Comparison of ENCODE assay signal across 11 cellular contexts in genomic region chr11:61004037-61004641, GRCh38. TPM values are rescaled to one million over a fixed set of nuclear protein-coding genes. Genes with fewer than 3 reads are reported as not detected.
DNase-seq lines count a peak whose midpoint lies in the region; ATAC-seq and TF ChIP-seq lines count a peak whose summit lies in the region.
"Had no signal": no experiment of that assay in that cellular context is flagged by ENCODE, and none has a peak within 500 bp of the region (broad histone marks: within the 10 kb centered on the region; RNA-seq: fewer than 3 reads in every experiment).

No MANE protein-coding gene starts in this region.

- H3K4me2 ChIP-seq in IMR-90 (ENCODE audit: low read depth, low read length) (no peak overlapping the region; the same call in 1 of the 2 replicates), neuronal stem cell (ENCODE audit: insufficient read depth, low read length, poor library complexity, severe bottlenecking) (no peak overlapping the region)

- no peaks in the 10 kb centered on the region for H4K20me1 ChIP-seq in IMR-90 (ENCODE audit: insufficient read depth, low read length)

- no peak overlapping the region for H3K56ac ChIP-seq in IMR-90 (ENCODE audit: extremely low read depth, insufficient read depth, low read length)

- H3K9me3 Mint-ChIP-seq in activated naive CD4-positive, alpha-beta T cell treated with anti-CD3 and anti-CD28 coated beads, Interleukin-2, amount 50 U/mL, for 72 hours = no peaks in the 10 kb centered on the region
- H3K9me3 Mint-ChIP-seq: nephron progenitor cell had no signal

- H3K4ac ChIP-seq in IMR-90 (ENCODE audit: low read depth, low read length) (no peak overlapping the region), neuronal stem cell (ENCODE audit: low read length) (no peak overlapping the region)

- no peak overlapping the region for H3K23ac ChIP-seq in IMR-90 (ENCODE audit: low read depth, low read length)
- no peak overlapping the region for H3K23ac ChIP-seq in neuronal stem cell (ENCODE audit: low read depth, low read length, poor library complexity)

- H2BK20ac ChIP-seq in IMR-90 (ENCODE audit: low read depth, low read length) = no peak overlapping the region

- no peaks in the 10 kb centered on the region for H3K9me1 ChIP-seq in IMR-90 (ENCODE audit: insufficient read depth, low read length)

- no peak for TF ChIP-seq POLR2A in IMR-90 (IDR thresholded peaks at IDR 0.05; ENCODE audit: low read depth, low read length)
- no peak for TF ChIP-seq POLR2A in esophagus squamous epithelium (IDR thresholded peaks at IDR 0.05)
- TF ChIP-seq POLR2A in gastrocnemius medialis (IDR thresholded peaks at IDR 0.05) = no peak
- TF ChIP-seq POLR2A in uterus (IDR thresholded peaks at IDR 0.05) = no peak

- H2AK5ac ChIP-seq in IMR-90 (ENCODE audit: low read depth, low read length) (no peak overlapping the region), neuronal stem cell (ENCODE audit: low read depth, low read length) (peak overlapping the region; percentile 63)

- no TSS peak for BruUV-seq in IMR-90 (replicated peaks; lab: Mats Ljungman, UMichigan)

- no peak overlapping the region for H2AK9ac ChIP-seq in IMR-90 (replicated peaks; ENCODE audit: low read depth, low read length, poor library complexity)

- peak; percentile 13 for DNase-seq in IMR-90
- DNase-seq in NCI-H2227 (lab: John Stamatoyannopoulos, UW; ENCODE audit: unreplicated experiment) = peak; percentile 51
- DNase-seq in activated naive CD4-positive, alpha-beta T cell treated with anti-CD3 and anti-CD28 coated beads, Interleukin-2, amount 50 U/mL, for 72 hours (ENCODE audit: low spot score in 2 of 2) = no peak
- no peak for DNase-seq in neuronal stem cell (ENCODE audit: low spot score)
- no peak for DNase-seq in esophagus squamous epithelium (lab: John Stamatoyannopoulos, UW)
- no peak for DNase-seq in gastrocnemius medialis
- DNase-seq in SKM-1 (lab: John Stamatoyannopoulos, UW; ENCODE audit: unreplicated experiment) = no peak
- no peak for DNase-seq in uterus
- DNase-seq: nephron progenitor cell had no signal

- H3K27ac Mint-ChIP-seq in activated naive CD4-positive, alpha-beta T cell treated with anti-CD3 and anti-CD28 coated beads, Interleukin-2, amount 50 U/mL, for 72 hours = peak overlapping the region; percentile 82 to 96
- H3K27ac Mint-ChIP-seq: nephron progenitor cell had no signal

- in situ Hi-C loops in IMR-90 (cut with MboI; ENCODE audit: low sequenced_read_pairs) (no loop called here), gastrocnemius medialis (cut with MboI; ENCODE audit: low sequenced_read_pairs in 4 of 4) (no loop called here)

- H4K5ac ChIP-seq in IMR-90 (ENCODE audit: low read depth, low read length) = no peak overlapping the region

- no peak for TF ChIP-seq RAD21 in IMR-90 (IDR thresholded peaks at IDR 0.05; ENCODE audit: low read length)

- H4K91ac ChIP-seq in IMR-90 (ENCODE audit: insufficient read depth, low read depth, low read length) = no peak overlapping the region
- no peak overlapping the region for H4K91ac ChIP-seq in neuronal stem cell (ENCODE audit: low read depth, low read length, poor library complexity)

- H3K14ac ChIP-seq in IMR-90 (replicated peaks; ENCODE audit: low read depth, low read length) (no peak overlapping the region), neuronal stem cell (ENCODE audit: low read length) (no peak overlapping the region)

- H3K27me3 ChIP-seq in IMR-90 (ENCODE audit: control insufficient read depth, insufficient read depth, low read length) (peaks cover 64% of the 10 kb centered on the region), neuronal stem cell (ENCODE audit: control insufficient read depth in 3 of 3, insufficient read depth in 3 of 3, low read depth in 1 of 3, low read length in 3 of 3) (peaks cover 0 to 58% (median 31%) of the 10 kb centered on the region in 3 experiments), esophagus squamous epithelium (peaks cover 0 to 37% (median 0%) of the 10 kb centered on the region in 4 donors), gastrocnemius medialis (peaks cover 21 to 32% (median 27%) of the 10 kb centered on the region in 3 donors), uterus (peaks cover 0 to 6% of the 10 kb centered on the region in 2 donors)

- H3K79me1 ChIP-seq in IMR-90 (ENCODE audit: low read depth in 1 of 2, low read length in 2 of 2) (no peaks in the 10 kb centered on the region), neuronal stem cell (ENCODE audit: low read depth, low read length) (no peaks in the 10 kb centered on the region)

- H3K4me1 ChIP-seq in IMR-90 (ENCODE audit: control insufficient read depth, insufficient read depth, low read length) (no peaks in the 10 kb centered on the region), neuronal stem cell (ENCODE audit: control insufficient read depth in 2 of 2, insufficient read depth in 1 of 2, low read depth in 1 of 2, low read length in 2 of 2) (peaks cover 8 to 10% of the 10 kb centered on the region in 2 donors), esophagus squamous epithelium (peaks cover 11 to 33% (median 15%) of the 10 kb centered on the region in 3 donors), gastrocnemius medialis (peaks cover 0 to 6% of the 10 kb centered on the region in 2 donors), uterus (peaks cover 0 to 12% of the 10 kb centered on the region in 2 donors)

- POLR2A ChIA-PET in IMR-90 (lab: Charles Lee; ENCODE audit: unreplicated experiment) = no interaction called here

- H3K9me3 ChIP-seq in IMR-90 (ENCODE audit: control insufficient read depth, insufficient read depth, low read length) (no peaks in the 10 kb centered on the region; the same call in 1 of the 2 replicates), neuronal stem cell (replicated peaks in 1 of 2; ENCODE audit: control insufficient read depth in 2 of 2, insufficient read depth in 1 of 2, low read depth in 1 of 2, low read length in 2 of 2) (no peaks in the 10 kb centered on the region), esophagus squamous epithelium (no peaks in the 10 kb centered on the region), gastrocnemius medialis (no peaks in the 10 kb centered on the region), uterus (no peaks in the 10 kb centered on the region)
- H3K9me3 ChIP-seq: heart left ventricle had no signal

- no peak overlapping the region for H2AFZ ChIP-seq in IMR-90 (replicated peaks; ENCODE audit: low read length, poor library complexity)
- H2AFZ ChIP-seq in neuronal stem cell (ENCODE audit: low read length) = no peak overlapping the region

- H3K4me3 ChIP-seq in IMR-90 (ENCODE audit: insufficient read depth, low read depth, low read length) (no peak overlapping the region), neuronal stem cell (ENCODE audit: low read length in 2 of 2) (no peak overlapping the region), esophagus squamous epithelium (no peak overlapping the region), gastrocnemius medialis (no peak overlapping the region), uterus (no peak overlapping the region)
- H3K4me3 ChIP-seq: heart left ventricle had no signal

- H2BK15ac ChIP-seq in IMR-90 (ENCODE audit: low read depth, low read length) = no peak overlapping the region
- H2BK15ac ChIP-seq in neuronal stem cell (ENCODE audit: low read length) = no peak overlapping the region

- H2BK120ac ChIP-seq in IMR-90 (ENCODE audit: low read depth, low read length) = no peak overlapping the region
- no peak overlapping the region for H2BK120ac ChIP-seq in neuronal stem cell (ENCODE audit: low read depth, low read length)

- WGBS in IMR-90 (ENCODE audit: extremely low coverage in 2 of 2, insufficient read length in 1 of 2), 2 experiments = 6% methylated on average over 6 of the region's 11 CpGs; no CpG with 5 or more reads in 1 of the 2 experiments
- WGBS in neuronal stem cell (ENCODE audit: extremely low coverage in 2 of 2, insufficient read length in 2 of 2, insufficient replicate concordance in 1 of 2), 2 donors = no CpG with 5 or more reads among the region's 11 CpGs
- WGBS in esophagus squamous epithelium, 2 donors = 35 to 42% methylated on average over 5 to 6 of the region's 11 CpGs

- H3K36me3 Mint-ChIP-seq in activated naive CD4-positive, alpha-beta T cell treated with anti-CD3 and anti-CD28 coated beads, Interleukin-2, amount 50 U/mL, for 72 hours = peaks cover 12 to 53% of the 10 kb centered on the region in 2 donors

- no peak overlapping the region for H4K8ac ChIP-seq in IMR-90 (ENCODE audit: low read depth in 2 of 2, low read length in 2 of 2)
- no peak overlapping the region for H4K8ac ChIP-seq in neuronal stem cell (ENCODE audit: low read depth, low read length)

- dilution Hi-C loops in IMR-90 (cut with HindIII; ENCODE audit: low sequenced_read_pairs, unreplicated experiment) = no loop called here

- TF ChIP-seq CTCF in IMR-90 (conservative IDR thresholded peaks at IDR 0.05; ENCODE audit: low read depth, low read length) (no peak), esophagus squamous epithelium (IDR thresholded peaks at IDR 0.05) (no peak), gastrocnemius medialis (IDR thresholded peaks at IDR 0.05 in 4 of 5, conservative IDR thresholded peaks at IDR 0.05 in 1 of 5) (no peak), uterus (IDR thresholded peaks at IDR 0.05) (no peak)

- no peak overlapping the region for H3K18ac ChIP-seq in IMR-90 (ENCODE audit: low read depth, low read length)
- no peak overlapping the region for H3K18ac ChIP-seq in neuronal stem cell (ENCODE audit: low read length)

- H2BK12ac ChIP-seq in neuronal stem cell (ENCODE audit: low read length) = no peak overlapping the region

- H3K36me3 ChIP-seq in IMR-90 (ENCODE audit: control insufficient read depth, insufficient read depth, low read length) (no peaks in the 10 kb centered on the region), neuronal stem cell (replicated peaks in 1 of 2; ENCODE audit: control insufficient read depth in 2 of 2, insufficient read depth in 2 of 2, low read length in 2 of 2) (no peaks in the 10 kb centered on the region), esophagus squamous epithelium (no peaks in the 10 kb centered on the region), gastrocnemius medialis (no peaks in the 10 kb centered on the region), uterus (no peaks in the 10 kb centered on the region)
- H3K36me3 ChIP-seq: heart left ventricle had no signal

- ATAC-seq in IMR-90 (ENCODE audit: low read depth) (no peak), gastrocnemius medialis (no peak)
- peak; percentile 53 to 69 for ATAC-seq in activated naive CD4-positive, alpha-beta T cell treated with anti-CD3 and anti-CD28 coated beads, Interleukin-2, amount 50 U/mL, for 72 hours
- ATAC-seq: Panc1 had no signal

- no peak overlapping the region for H3K27ac ChIP-seq in IMR-90 (ENCODE audit: insufficient read depth, low read length)
- H3K27ac ChIP-seq in neuronal stem cell (replicated peaks; ENCODE audit: low read length) = no peak overlapping the region
- no peak overlapping the region for H3K27ac ChIP-seq in esophagus squamous epithelium
- no peak overlapping the region for H3K27ac ChIP-seq in gastrocnemius medialis
- H3K27ac ChIP-seq in uterus = no peak overlapping the region
- H3K27ac ChIP-seq: heart left ventricle had no signal

- H2BK5ac ChIP-seq in IMR-90 (ENCODE audit: low read depth, low read length, poor library complexity, severe bottlenecking) (no peak overlapping the region), neuronal stem cell (ENCODE audit: low read length) (no peak overlapping the region)

- intact Hi-C loops in IMR-90 (cut with micrococcal nuclease) = no loop called here
- intact Hi-C loops in esophagus squamous epithelium (cut with DNase I) = no loop called here
- intact Hi-C loops in gastrocnemius medialis (cut with DNase I; ENCODE audit: low total_unique reads) = no loop called here
- intact Hi-C loops in uterus (cut with DNase I; ENCODE audit: low total_unique reads) = no loop called here

- no peak overlapping the region for H3K9ac ChIP-seq in IMR-90 (ENCODE audit: low read depth, low read length)
- H3K9ac ChIP-seq in neuronal stem cell (ENCODE audit: low read depth, low read length, poor library complexity) = no peak overlapping the region

- CTCF ChIA-PET in IMR-90 (lab: Yijun Ruan, JAX) = no interaction called here

RNA-seq across cellular contexts. Expression of gene CD6, which starts 32.7 kb away (rescaled TPM):
- total RNA-seq in IMR-90 (2012; rRNA removed) (not detected in 2 replicates), esophagus squamous epithelium (1 to 10 TPM in 3 of 4 donors, under 1 TPM in 1; 0.79 to 4.4 (median 1.4) TPM), gastrocnemius medialis (under 1 TPM in 2 of 4 donors, not detected in 2; 0.16 to 0.25 TPM), uterus (1 to 10 TPM in 1 of 4 donors, under 1 TPM in 2, not detected in 1; 0.26 to 2.0 (median 0.91) TPM)
- polyA plus RNA-seq in IMR-90 (2012; rRNA removed) = not detected in 2 replicates
- not detected in 2 replicates for polyA plus RNA-seq in IMR-90 (2012; cell fraction: cytosol; rRNA removed)
- polyA plus RNA-seq in IMR-90 (2012; cell fraction: nucleus; rRNA removed; ENCODE audit: low replicate concordance) = not detected in 2 replicates
- total RNA-seq in activated naive CD4-positive, alpha-beta T cell treated with anti-CD3 and anti-CD28 coated beads, Interleukin-2, amount 50 U/mL, for 72 hours = 100 to 1,000 TPM; 227 to 339 TPM
- 0.21 TPM for polyA plus RNA-seq in neuronal stem cell (2013, experiment 1 of 2)
- polyA plus RNA-seq in neuronal stem cell (2013, experiment 2 of 2) = 0.24 TPM

RNA-seq across cellular contexts. Expression of gene SLC15A3, which starts 52.2 kb away (rescaled TPM):
- total RNA-seq in IMR-90 (2012; rRNA removed) = 1.9 and 3.2 TPM in 2 replicates
- 4.4 and 5.2 TPM in 2 replicates for polyA plus RNA-seq in IMR-90 (2012; rRNA removed)
- polyA plus RNA-seq in IMR-90 (2012; cell fraction: cytosol; rRNA removed) = 2.9 and 8.9 TPM in 2 replicates
- polyA plus RNA-seq in IMR-90 (2012; cell fraction: nucleus; rRNA removed; ENCODE audit: low replicate concordance) = 4.4 and 7.8 TPM in 2 replicates
- 1 to 10 TPM; 5.9 to 9.0 TPM for total RNA-seq in activated naive CD4-positive, alpha-beta T cell treated with anti-CD3 and anti-CD28 coated beads, Interleukin-2, amount 50 U/mL, for 72 hours
- polyA plus RNA-seq in neuronal stem cell (2013, experiment 1 of 2) = 44.3 TPM
- polyA plus RNA-seq in neuronal stem cell (2013, experiment 2 of 2) = 45.8 TPM
- 10 to 100 TPM in 2 of 4 donors, 1 to 10 TPM in 2; 4.0 to 11.5 (median 7.9) TPM for total RNA-seq in esophagus squamous epithelium
- 1 to 10 TPM; 2.8 to 6.9 (median 6.0) TPM for total RNA-seq in gastrocnemius medialis
- total RNA-seq in uterus = 10 to 100 TPM in 3 of 4 donors, 1 to 10 TPM in 1; 5.9 to 44.5 (median 28.7) TPM

Comparison
In these comparisons a context has a peak if more than half of its experiments do, and no peak if none do; other contexts are left out.
1. ATAC-seq: peak in activated naive CD4-positive, alpha-beta T cell treated with anti-CD3 and anti-CD28 coated beads, Interleukin-2, amount 50 U/mL, for 72 hours (2 of 2); none in IMR-90 (single experiment) and gastrocnemius medialis (0 of 2).
2. DNase-seq: peak in IMR-90 (single experiment) and NCI-H2227 (single experiment); none in activated naive CD4-positive, alpha-beta T cell treated with anti-CD3 and anti-CD28 coated beads, Interleukin-2, amount 50 U/mL, for 72 hours (0 of 2), neuronal stem cell (single experiment), esophagus squamous epithelium (single experiment), gastrocnemius medialis (0 of 2), SKM-1 (single experiment) and uterus (0 of 2).
3. RNA of gene CD6, which starts 32.7 kb away (total RNA-seq): 227 to 339 TPM in activated naive CD4-positive, alpha-beta T cell treated with anti-CD3 and anti-CD28 coated beads, Interleukin-2, amount 50 U/mL, for 72 hours; 0.79 to 4.4 TPM in esophagus squamous epithelium, 0.26 to 2.0 TPM in uterus, 0.16 to 0.25 TPM in gastrocnemius medialis and not detected in IMR-90; every median in the first group is over 10 times any median in the second.